Comparison of ENCODE assay signal across 2 cellular contexts in the genomic region with DNA sequence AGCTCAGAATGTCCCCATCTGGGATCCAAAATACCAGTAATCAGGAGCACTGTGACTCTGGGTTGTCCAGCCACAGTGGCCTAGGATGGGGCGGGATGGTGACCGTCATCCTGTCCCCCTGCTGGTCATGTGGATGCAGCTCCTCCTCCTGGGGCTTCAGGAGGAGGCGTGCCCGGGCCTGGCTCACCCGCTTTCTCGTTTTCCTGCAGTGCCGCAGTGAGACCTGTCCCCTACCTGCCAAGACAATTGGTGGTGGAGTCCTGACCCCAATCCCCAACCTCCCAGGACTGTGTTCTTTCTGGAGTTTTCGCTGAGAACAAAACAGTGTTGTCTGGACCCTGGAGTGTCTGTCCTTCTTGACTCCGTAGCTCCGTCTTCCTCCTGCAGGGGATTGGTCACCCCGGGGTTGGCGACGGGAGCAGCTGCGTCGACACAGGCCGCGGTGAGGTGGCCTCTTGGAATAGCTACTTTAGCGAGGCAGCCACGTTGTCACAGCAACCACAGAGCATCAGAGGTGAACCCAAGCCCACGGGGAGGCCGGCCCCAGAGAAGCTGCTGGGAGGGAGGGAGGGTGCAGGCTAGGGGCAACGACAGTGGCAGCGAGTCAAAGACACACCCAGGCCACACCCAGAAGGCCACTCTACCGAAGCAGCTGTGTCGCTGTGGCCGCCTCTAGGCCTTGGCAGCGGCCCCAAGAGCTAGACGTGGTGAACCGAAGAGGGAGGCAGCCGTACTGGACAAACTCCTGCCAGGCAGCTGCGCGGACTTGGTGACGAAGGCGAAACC.
TF ChIP-seq lines count a peak whose summit lies in the region.

No MANE protein-coding gene starts in this region.

TF ChIP-seq in A549, 52 proteins besides CTCF, POLR2A, EP300 and RAD21:
- no peak for TF ChIP-seq HOXB13 (CRISPR knock-in tag; IDR thresholded peaks at IDR 0.05; ENCODE audit: low read depth)
- TF ChIP-seq ZSCAN20 (CRISPR knock-in tag; IDR thresholded peaks at IDR 0.05), result no peak
- TF ChIP-seq, protein P1, sequence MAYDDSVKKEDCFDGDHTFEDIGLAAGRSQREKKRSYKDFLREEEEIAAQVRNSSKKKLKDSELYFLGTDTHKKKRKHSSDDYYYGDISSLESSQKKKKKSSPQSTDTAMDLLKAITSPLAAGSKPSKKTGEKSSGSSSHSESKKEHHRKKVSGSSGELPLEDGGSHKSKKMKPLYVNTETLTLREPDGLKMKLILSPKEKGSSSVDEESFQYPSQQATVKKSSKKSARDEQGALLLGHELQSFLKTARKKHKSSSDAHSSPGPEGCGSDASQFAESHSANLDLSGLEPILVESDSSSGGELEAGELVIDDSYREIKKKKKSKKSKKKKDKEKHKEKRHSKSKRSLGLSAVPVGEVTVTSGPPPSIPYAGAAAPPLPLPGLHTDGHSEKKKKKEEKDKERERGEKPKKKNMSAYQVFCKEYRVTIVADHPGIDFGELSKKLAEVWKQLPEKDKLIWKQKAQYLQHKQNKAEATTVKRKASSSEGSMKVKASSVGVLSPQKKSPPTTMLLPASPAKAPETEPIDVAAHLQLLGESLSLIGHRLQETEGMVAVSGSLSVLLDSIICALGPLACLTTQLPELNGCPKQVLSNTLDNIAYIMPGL (CRISPR knock-in tag; IDR thresholded peaks at IDR 0.05; ENCODE audit: borderline replicate concordance), result no peak
- TF ChIP-seq MAFK (IDR thresholded peaks at IDR 0.05; ENCODE audit: partially characterized antibody), result no peak
- TF ChIP-seq, protein P2, sequence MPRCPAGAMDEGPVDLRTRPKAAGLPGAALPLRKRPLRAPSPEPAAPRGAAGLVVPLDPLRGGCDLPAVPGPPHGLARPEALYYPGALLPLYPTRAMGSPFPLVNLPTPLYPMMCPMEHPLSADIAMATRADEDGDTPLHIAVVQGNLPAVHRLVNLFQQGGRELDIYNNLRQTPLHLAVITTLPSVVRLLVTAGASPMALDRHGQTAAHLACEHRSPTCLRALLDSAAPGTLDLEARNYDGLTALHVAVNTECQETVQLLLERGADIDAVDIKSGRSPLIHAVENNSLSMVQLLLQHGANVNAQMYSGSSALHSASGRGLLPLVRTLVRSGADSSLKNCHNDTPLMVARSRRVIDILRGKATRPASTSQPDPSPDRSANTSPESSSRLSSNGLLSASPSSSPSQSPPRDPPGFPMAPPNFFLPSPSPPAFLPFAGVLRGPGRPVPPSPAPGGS (IDR thresholded peaks at IDR 0.05), result no peak
- TF ChIP-seq NR3C1 (IDR thresholded peaks at IDR 0.05), result no peak
- TF ChIP-seq TP53 (CRISPR knock-in tag; IDR thresholded peaks at IDR 0.05), result no peak
- no peak for TF ChIP-seq NFE2L2 (conservative IDR thresholded peaks at IDR 0.05; ENCODE audit: low read length)
- no peak for TF ChIP-seq EHF (CRISPR knock-in tag; IDR thresholded peaks at IDR 0.05)
- TF ChIP-seq ZFP36 (IDR thresholded peaks at IDR 0.05; ENCODE audit: borderline replicate concordance, partially characterized antibody), result no peak
- no peak for TF ChIP-seq RCOR1 (IDR thresholded peaks at IDR 0.05; ENCODE audit: low read depth, low read length)
- no peak for TF ChIP-seq HOXA7 (CRISPR knock-in tag; IDR thresholded peaks at IDR 0.05)
- no peak for TF ChIP-seq PHF8 (IDR thresholded peaks at IDR 0.05; ENCODE audit: borderline replicate concordance, low read depth)
- no peak for TF ChIP-seq TFCP2L1 (CRISPR knock-in tag; IDR thresholded peaks at IDR 0.05)
- TF ChIP-seq, protein P3, sequence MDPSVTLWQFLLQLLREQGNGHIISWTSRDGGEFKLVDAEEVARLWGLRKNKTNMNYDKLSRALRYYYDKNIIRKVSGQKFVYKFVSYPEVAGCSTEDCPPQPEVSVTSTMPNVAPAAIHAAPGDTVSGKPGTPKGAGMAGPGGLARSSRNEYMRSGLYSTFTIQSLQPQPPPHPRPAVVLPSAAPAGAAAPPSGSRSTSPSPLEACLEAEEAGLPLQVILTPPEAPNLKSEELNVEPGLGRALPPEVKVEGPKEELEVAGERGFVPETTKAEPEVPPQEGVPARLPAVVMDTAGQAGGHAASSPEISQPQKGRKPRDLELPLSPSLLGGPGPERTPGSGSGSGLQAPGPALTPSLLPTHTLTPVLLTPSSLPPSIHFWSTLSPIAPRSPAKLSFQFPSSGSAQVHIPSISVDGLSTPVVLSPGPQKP (IDR thresholded peaks at IDR 0.05; ENCODE audit: low read depth, low read length), result no peak
- TF ChIP-seq, protein P4, sequence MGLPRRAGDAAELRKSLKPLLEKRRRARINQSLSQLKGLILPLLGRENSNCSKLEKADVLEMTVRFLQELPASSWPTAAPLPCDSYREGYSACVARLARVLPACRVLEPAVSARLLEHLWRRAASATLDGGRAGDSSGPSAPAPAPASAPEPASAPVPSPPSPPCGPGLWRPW (IDR thresholded peaks at IDR 0.05), result no peak
- no peak for TF ChIP-seq RARB (CRISPR knock-in tag; IDR thresholded peaks at IDR 0.05)
- TF ChIP-seq RFX5 (IDR thresholded peaks at IDR 0.05), result no peak
- no peak for TF ChIP-seq MAZ (IDR thresholded peaks at IDR 0.05; ENCODE audit: borderline replicate concordance, low read depth, low read length)

TF ChIP-seq in SK-N-SH, 30 proteins besides CTCF, POLR2A, EP300 and RAD21:
- TF ChIP-seq, protein P5, sequence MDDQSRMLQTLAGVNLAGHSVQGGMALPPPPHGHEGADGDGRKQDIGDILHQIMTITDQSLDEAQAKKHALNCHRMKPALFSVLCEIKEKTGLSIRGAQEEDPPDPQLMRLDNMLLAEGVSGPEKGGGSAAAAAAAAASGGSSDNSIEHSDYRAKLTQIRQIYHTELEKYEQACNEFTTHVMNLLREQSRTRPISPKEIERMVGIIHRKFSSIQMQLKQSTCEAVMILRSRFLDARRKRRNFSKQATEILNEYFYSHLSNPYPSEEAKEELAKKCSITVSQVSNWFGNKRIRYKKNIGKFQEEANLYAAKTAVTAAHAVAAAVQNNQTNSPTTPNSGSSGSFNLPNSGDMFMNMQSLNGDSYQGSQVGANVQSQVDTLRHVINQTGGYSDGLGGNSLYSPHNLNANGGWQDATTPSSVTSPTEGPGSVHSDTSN (IDR thresholded peaks at IDR 0.05), result no peak
- no peak for TF ChIP-seq NFIC (IDR thresholded peaks at IDR 0.05; ENCODE audit: borderline replicate concordance)
- no peak for TF ChIP-seq FOXJ3 (CRISPR knock-in tag; IDR thresholded peaks at IDR 0.05)
- no peak for TF ChIP-seq RCOR1 (IDR thresholded peaks at IDR 0.05; ENCODE audit: low read length)
- TF ChIP-seq, protein P6, sequence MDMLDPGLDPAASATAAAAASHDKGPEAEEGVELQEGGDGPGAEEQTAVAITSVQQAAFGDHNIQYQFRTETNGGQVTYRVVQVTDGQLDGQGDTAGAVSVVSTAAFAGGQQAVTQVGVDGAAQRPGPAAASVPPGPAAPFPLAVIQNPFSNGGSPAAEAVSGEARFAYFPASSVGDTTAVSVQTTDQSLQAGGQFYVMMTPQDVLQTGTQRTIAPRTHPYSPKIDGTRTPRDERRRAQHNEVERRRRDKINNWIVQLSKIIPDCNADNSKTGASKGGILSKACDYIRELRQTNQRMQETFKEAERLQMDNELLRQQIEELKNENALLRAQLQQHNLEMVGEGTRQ (IDR thresholded peaks at IDR 0.05; ENCODE audit: borderline replicate concordance, low read depth, low read length), result no peak
- TF ChIP-seq, protein P7, sequence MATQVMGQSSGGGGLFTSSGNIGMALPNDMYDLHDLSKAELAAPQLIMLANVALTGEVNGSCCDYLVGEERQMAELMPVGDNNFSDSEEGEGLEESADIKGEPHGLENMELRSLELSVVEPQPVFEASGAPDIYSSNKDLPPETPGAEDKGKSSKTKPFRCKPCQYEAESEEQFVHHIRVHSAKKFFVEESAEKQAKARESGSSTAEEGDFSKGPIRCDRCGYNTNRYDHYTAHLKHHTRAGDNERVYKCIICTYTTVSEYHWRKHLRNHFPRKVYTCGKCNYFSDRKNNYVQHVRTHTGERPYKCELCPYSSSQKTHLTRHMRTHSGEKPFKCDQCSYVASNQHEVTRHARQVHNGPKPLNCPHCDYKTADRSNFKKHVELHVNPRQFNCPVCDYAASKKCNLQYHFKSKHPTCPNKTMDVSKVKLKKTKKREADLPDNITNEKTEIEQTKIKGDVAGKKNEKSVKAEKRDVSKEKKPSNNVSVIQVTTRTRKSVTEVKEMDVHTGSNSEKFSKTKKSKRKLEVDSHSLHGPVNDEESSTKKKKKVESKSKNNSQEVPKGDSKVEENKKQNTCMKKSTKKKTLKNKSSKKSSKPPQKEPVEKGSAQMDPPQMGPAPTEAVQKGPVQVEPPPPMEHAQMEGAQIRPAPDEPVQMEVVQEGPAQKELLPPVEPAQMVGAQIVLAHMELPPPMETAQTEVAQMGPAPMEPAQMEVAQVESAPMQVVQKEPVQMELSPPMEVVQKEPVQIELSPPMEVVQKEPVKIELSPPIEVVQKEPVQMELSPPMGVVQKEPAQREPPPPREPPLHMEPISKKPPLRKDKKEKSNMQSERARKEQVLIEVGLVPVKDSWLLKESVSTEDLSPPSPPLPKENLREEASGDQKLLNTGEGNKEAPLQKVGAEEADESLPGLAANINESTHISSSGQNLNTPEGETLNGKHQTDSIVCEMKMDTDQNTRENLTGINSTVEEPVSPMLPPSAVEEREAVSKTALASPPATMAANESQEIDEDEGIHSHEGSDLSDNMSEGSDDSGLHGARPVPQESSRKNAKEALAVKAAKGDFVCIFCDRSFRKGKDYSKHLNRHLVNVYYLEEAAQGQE (IDR thresholded peaks at IDR 0.05; ENCODE audit: low read depth, low read length), result no peak
- TF ChIP-seq, protein P8, sequence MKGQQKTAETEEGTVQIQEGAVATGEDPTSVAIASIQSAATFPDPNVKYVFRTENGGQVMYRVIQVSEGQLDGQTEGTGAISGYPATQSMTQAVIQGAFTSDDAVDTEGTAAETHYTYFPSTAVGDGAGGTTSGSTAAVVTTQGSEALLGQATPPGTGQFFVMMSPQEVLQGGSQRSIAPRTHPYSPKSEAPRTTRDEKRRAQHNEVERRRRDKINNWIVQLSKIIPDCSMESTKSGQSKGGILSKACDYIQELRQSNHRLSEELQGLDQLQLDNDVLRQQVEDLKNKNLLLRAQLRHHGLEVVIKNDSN (IDR thresholded peaks at IDR 0.05; ENCODE audit: borderline replicate concordance, low read depth), result no peak
- no peak for TF ChIP-seq NRF1 (IDR thresholded peaks at IDR 0.05; ENCODE audit: low read depth, low read length)
- TF ChIP-seq, protein P9, sequence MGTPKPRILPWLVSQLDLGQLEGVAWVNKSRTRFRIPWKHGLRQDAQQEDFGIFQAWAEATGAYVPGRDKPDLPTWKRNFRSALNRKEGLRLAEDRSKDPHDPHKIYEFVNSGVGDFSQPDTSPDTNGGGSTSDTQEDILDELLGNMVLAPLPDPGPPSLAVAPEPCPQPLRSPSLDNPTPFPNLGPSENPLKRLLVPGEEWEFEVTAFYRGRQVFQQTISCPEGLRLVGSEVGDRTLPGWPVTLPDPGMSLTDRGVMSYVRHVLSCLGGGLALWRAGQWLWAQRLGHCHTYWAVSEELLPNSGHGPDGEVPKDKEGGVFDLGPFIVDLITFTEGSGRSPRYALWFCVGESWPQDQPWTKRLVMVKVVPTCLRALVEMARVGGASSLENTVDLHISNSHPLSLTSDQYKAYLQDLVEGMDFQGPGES (IDR thresholded peaks at IDR 0.05; ENCODE audit: low read depth, low read length), result no peak
- no peak for TF ChIP-seq POLR2AphosphoS5 (IDR thresholded peaks at IDR 0.05; ENCODE audit: low read depth, low read length)
- no peak for TF ChIP-seq GABPA (IDR thresholded peaks at IDR 0.05; ENCODE audit: low read depth)
- TF ChIP-seq MEF2A (IDR thresholded peaks at IDR 0.05; ENCODE audit: borderline replicate concordance, low read depth), result no peak
- no peak for TF ChIP-seq TAF1 (IDR thresholded peaks at IDR 0.05; ENCODE audit: borderline replicate concordance, low read depth, low read length)
- TF ChIP-seq, protein P10, sequence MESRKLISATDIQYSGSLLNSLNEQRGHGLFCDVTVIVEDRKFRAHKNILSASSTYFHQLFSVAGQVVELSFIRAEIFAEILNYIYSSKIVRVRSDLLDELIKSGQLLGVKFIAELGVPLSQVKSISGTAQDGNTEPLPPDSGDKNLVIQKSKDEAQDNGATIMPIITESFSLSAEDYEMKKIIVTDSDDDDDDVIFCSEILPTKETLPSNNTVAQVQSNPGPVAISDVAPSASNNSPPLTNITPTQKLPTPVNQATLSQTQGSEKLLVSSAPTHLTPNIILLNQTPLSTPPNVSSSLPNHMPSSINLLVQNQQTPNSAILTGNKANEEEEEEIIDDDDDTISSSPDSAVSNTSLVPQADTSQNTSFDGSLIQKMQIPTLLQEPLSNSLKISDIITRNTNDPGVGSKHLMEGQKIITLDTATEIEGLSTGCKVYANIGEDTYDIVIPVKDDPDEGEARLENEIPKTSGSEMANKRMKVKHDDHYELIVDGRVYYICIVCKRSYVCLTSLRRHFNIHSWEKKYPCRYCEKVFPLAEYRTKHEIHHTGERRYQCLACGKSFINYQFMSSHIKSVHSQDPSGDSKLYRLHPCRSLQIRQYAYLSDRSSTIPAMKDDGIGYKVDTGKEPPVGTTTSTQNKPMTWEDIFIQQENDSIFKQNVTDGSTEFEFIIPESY (IDR thresholded peaks at IDR 0.05; ENCODE audit: borderline replicate concordance, low read depth), result no peak
